1 cellular context compared by ENCODE assay signal in the genomic region with DNA sequence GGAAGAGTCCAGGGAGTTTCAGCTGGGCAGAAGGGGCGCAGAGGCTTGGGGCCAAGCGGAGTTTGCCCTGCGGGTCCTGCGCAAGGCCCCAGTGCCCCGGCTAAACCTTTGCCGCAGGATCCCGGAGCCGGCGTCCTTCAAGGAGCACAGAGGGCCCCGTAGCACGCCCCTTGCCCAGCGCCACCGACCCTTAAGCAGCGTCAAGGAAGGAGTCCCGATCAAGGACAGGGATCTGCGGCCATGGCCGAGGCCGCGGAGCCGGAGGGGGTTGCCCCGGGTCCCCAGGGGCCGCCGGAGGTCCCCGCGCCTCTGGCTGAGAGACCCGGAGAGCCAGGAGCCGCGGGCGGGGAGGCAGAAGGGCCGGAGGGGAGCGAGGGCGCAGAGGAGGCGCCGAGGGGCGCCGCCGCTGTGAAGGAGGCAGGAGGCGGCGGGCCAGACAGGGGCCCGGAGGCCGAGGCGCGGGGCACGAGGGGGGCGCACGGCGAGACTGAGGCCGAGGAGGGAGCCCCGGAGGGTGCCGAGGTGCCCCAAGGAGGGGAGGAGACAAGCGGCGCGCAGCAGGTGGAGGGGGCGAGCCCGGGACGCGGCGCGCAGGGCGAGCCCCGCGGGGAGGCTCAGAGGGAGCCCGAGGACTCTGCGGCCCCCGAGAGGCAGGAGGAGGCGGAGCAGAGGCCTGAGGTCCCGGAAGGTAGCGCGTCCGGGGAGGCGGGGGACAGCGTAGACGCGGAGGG.
TF ChIP-seq lines count a peak whose summit lies in the region.

No MANE protein-coding gene starts in this region.

TF ChIP-seq in SK-N-SH, 30 proteins besides CTCF, POLR2A, EP300 and RAD21 (continued from another document):
- TF ChIP-seq, protein P1, sequence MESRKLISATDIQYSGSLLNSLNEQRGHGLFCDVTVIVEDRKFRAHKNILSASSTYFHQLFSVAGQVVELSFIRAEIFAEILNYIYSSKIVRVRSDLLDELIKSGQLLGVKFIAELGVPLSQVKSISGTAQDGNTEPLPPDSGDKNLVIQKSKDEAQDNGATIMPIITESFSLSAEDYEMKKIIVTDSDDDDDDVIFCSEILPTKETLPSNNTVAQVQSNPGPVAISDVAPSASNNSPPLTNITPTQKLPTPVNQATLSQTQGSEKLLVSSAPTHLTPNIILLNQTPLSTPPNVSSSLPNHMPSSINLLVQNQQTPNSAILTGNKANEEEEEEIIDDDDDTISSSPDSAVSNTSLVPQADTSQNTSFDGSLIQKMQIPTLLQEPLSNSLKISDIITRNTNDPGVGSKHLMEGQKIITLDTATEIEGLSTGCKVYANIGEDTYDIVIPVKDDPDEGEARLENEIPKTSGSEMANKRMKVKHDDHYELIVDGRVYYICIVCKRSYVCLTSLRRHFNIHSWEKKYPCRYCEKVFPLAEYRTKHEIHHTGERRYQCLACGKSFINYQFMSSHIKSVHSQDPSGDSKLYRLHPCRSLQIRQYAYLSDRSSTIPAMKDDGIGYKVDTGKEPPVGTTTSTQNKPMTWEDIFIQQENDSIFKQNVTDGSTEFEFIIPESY (IDR thresholded peaks at IDR 0.05; ENCODE audit: borderline replicate concordance, low read depth): no peak
- TF ChIP-seq SIN3A (IDR thresholded peaks at IDR 0.05; ENCODE audit: borderline replicate concordance, low read depth, low read length) (no peak), SMC3 (IDR thresholded peaks at IDR 0.05; ENCODE audit: low read depth, low read length) (no peak), MEF2A (IDR thresholded peaks at IDR 0.05; ENCODE audit: borderline replicate concordance, low read depth) (no peak), RXRA (IDR thresholded peaks at IDR 0.05; ENCODE audit: borderline replicate concordance, low read depth) (no peak)
- TF ChIP-seq, protein P2, sequence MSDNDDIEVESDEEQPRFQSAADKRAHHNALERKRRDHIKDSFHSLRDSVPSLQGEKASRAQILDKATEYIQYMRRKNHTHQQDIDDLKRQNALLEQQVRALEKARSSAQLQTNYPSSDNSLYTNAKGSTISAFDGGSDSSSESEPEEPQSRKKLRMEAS (IDR thresholded peaks at IDR 0.05; ENCODE audit: low read depth): no peak
